In genomic region chr13:62747152-62747551, GRCh38 we compare ENCODE assay signal across 2 cellular contexts.
TF ChIP-seq lines count a peak whose summit lies in the region.

No MANE protein-coding gene starts in this region.

TF ChIP-seq in IMR-90, 13 proteins besides CTCF, POLR2A, EP300 and RAD21:
- no peak for TF ChIP-seq NFE2L2 (IDR thresholded peaks at IDR 0.05; ENCODE audit: low read depth, low read length)
- TF ChIP-seq SMC3 (IDR thresholded peaks at IDR 0.05; ENCODE audit: low read depth, low read length): no peak
- TF ChIP-seq CHD1 (IDR thresholded peaks at IDR 0.05; ENCODE audit: low read depth, low read length): no peak
- no peak for TF ChIP-seq MAFK (IDR thresholded peaks at IDR 0.05; ENCODE audit: low read depth, low read length)
- no peak for TF ChIP-seq FOS (IDR thresholded peaks at IDR 0.05; ENCODE audit: low read depth, low read length)
- TF ChIP-seq RCOR1 (IDR thresholded peaks at IDR 0.05; ENCODE audit: insufficient replicate concordance, low read length): no peak
- no peak for TF ChIP-seq RFX5 (IDR thresholded peaks at IDR 0.05; ENCODE audit: low read depth, low read length)
- no peak for TF ChIP-seq BHLHE40 (IDR thresholded peaks at IDR 0.05; ENCODE audit: low read depth, low read length)
- no peak for TF ChIP-seq MXI1 (IDR thresholded peaks at IDR 0.05; ENCODE audit: borderline replicate concordance, low read depth, low read length)
- TF ChIP-seq, protein P1, sequence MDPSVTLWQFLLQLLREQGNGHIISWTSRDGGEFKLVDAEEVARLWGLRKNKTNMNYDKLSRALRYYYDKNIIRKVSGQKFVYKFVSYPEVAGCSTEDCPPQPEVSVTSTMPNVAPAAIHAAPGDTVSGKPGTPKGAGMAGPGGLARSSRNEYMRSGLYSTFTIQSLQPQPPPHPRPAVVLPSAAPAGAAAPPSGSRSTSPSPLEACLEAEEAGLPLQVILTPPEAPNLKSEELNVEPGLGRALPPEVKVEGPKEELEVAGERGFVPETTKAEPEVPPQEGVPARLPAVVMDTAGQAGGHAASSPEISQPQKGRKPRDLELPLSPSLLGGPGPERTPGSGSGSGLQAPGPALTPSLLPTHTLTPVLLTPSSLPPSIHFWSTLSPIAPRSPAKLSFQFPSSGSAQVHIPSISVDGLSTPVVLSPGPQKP (IDR thresholded peaks at IDR 0.05; ENCODE audit: borderline replicate concordance, low read depth, low read length): no peak
- TF ChIP-seq, protein P2, sequence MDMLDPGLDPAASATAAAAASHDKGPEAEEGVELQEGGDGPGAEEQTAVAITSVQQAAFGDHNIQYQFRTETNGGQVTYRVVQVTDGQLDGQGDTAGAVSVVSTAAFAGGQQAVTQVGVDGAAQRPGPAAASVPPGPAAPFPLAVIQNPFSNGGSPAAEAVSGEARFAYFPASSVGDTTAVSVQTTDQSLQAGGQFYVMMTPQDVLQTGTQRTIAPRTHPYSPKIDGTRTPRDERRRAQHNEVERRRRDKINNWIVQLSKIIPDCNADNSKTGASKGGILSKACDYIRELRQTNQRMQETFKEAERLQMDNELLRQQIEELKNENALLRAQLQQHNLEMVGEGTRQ (IDR thresholded peaks at IDR 0.05; ENCODE audit: low read depth, low read length): no peak
- no peak for TF ChIP-seq MAZ (IDR thresholded peaks at IDR 0.05; ENCODE audit: borderline replicate concordance, low read depth, low read length)
- TF ChIP-seq CEBPB (IDR thresholded peaks at IDR 0.05; ENCODE audit: low read depth, low read length): no peak
TF ChIP-seq in IMR-90: peak in this region for 0.

TF ChIP-seq in HepG2, 621 proteins besides CTCF, POLR2A, EP300 and RAD21:
- TF ChIP-seq NFE2L2 (IDR thresholded peaks at IDR 0.05; ENCODE audit: low read length) (no peak), ZIK1 (CRISPR knock-in tag; IDR thresholded peaks at IDR 0.05; ENCODE audit: borderline replicate concordance, low read depth) (no peak), ZNF432 (CRISPR knock-in tag; IDR thresholded peaks at IDR 0.05; ENCODE audit: borderline replicate concordance) (no peak), PHF20 (CRISPR knock-in tag; IDR thresholded peaks at IDR 0.05) (no peak), MTERF4 (CRISPR knock-in tag; IDR thresholded peaks at IDR 0.05) (no peak), KDM5A (IDR thresholded peaks at IDR 0.05; ENCODE audit: borderline replicate concordance, low read length) (no peak), PCBP1 (IDR thresholded peaks at IDR 0.05; ENCODE audit: borderline replicate concordance, low read depth, low read length) (no peak), TAF15 (IDR thresholded peaks at IDR 0.05; ENCODE audit: low read depth, low read length, poor library complexity, severe bottlenecking) (no peak), NFIB (CRISPR knock-in tag; IDR thresholded peaks at IDR 0.05; ENCODE audit: borderline replicate concordance) (no peak), ZNF550 (CRISPR knock-in tag; IDR thresholded peaks at IDR 0.05; ENCODE audit: borderline replicate concordance) (no peak), HNRNPH1 (optimal IDR thresholded peaks at IDR 0.05; ENCODE audit: low read depth, low read length) (no peak)
- TF ChIP-seq, protein P3, sequence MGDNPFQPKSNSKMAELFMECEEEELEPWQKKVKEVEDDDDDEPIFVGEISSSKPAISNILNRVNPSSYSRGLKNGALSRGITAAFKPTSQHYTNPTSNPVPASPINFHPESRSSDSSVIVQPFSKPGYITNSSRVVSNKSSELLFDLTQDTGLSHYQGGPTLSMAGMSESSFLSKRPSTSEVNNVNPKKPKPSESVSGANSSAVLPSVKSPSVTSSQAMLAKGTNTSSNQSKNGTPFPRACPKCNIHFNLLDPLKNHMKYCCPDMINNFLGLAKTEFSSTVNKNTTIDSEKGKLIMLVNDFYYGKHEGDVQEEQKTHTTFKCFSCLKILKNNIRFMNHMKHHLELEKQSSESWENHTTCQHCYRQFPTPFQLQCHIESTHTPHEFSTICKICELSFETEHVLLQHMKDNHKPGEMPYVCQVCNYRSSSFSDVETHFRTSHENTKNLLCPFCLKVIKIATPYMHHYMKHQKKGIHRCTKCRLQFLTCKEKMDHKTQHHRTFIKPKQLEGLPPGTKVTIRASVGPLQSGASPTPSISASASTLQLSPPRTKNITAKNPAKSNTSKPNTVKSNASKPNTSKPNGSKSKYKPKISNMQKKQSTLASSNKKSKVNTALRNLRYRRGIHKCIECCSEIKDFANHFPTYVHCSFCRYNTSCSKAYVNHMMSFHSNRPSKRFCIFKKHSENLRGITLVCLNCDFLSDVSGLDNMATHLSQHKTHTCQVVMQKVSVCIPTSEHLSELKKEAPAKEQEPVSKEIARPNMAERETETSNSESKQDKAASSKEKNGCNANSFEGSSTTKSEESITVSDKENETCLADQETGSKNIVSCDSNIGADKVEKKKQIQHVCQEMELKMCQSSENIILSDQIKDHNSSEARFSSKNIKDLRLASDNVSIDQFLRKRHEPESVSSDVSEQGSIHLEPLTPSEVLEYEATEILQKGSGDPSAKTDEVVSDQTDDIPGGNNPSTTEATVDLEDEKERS (CRISPR knock-in tag; IDR thresholded peaks at IDR 0.05): no peak
